In the genomic region with DNA sequence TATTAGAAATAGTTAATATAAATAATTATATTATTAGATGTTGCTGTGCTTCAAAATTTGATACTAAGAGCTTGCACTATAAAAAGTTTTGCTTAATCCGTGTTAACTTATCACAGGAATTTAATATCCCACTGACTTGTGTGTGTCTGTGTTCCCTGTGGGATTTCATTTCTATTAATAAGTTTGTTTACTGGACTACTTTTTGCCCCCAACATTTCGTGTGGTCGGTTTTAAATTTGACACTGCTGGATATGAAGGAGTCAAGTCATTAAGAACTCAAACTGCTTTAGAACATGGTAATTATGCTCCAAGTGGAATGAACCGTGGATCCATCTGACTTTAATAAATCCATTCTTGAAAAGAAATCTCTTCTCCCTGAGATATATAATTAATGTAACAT, we compare ENCODE assay signal across 29 cellular contexts.
"Had no signal": no experiment of that assay in that cellular context is flagged by ENCODE, and none has a peak within 500 bp of the region (broad histone marks: within the 10 kb centered on the region; RNA-seq: fewer than 3 reads in every experiment).

No MANE protein-coding gene starts in this region.

- H3K27me3 Mint-ChIP-seq: stimulated activated naive CD8-positive, alpha-beta T cell treated with anti-CD3 and anti-CD28 coated beads, Interleukin-15, amount 100 ng/mL, for 72 hours; type B pancreatic cell had no signal

- H3K36me3 Mint-ChIP-seq: immature natural killer cell, neural progenitor cell, type B pancreatic cell had no signal

- H3K27me3 ChIP-seq: left lung, neural progenitor cell, neutrophil, tibial nerve, uterus had no signal

- H3K4me2 ChIP-seq: neural progenitor cell, smooth muscle cell had no signal

- H3K79me2 ChIP-seq: parathyroid adenoma had no signal

- H3K4me1 Mint-ChIP-seq: immature natural killer cell had no signal

- DNase-seq: hypothalamus; immature natural killer cell; kidney; left colon; left lung; lower lobe of right lung; mammary epithelial cell; mesenchymal stem cell; naive thymus-derived CD4-positive, alpha-beta T cell; occipital lobe; retina; right cardiac atrium; stimulated activated CD4-positive, alpha-beta T cell treated with anti-CD3 and anti-CD28 coated beads, Interleukin-1b, Interleukin-23, amount 100 ng/mL, for 48 hours; stimulated activated CD4-positive, alpha-beta T cell treated with anti-CD3 and anti-CD28 coated beads, Interleukin-2, amount 100 ng/mL, for 48 hours; stimulated activated CD4-positive, alpha-beta T cell treated with anti-CD3 and anti-CD28 coated beads, Interleukin-4, amount 100 ng/mL, for 4 hours; stimulated activated CD8-positive, alpha-beta memory T cell treated with anti-CD3 and anti-CD28 coated beads, Interleukin-4, amount 100 ng/mL, for 48 hours; stimulated activated naive CD4-positive, alpha-beta T cell treated with Interleukin-2 at 50 U/mL for 16 hours; stimulated activated naive CD8-positive, alpha-beta T cell treated with anti-CD3 and anti-CD28 coated beads, Interleukin-15, amount 100 ng/mL, for 72 hours; substantia nigra; uterus had no signal

- H3K9me3 Mint-ChIP-seq: immature natural killer cell had no signal

- H3K4me1 ChIP-seq: left lung, lower lobe of right lung, parathyroid adenoma had no signal

- H3K9me3 ChIP-seq: lower lobe of right lung, neutrophil, uterus had no signal

- H3K4me3 Mint-ChIP-seq: immature natural killer cell; naive thymus-derived CD4-positive, alpha-beta T cell; natural killer cell treated with Interleukin-12 subunit alpha and Interleukin-12 subunit beta and Interleukin-15 and Interleukin-18, amount 100 ng/mL, for 72 hours; neural progenitor cell; stimulated activated memory B cell treated with anti-CD40 and anti-IgM and Interleukin-4, amounts not matched to agents 10 μg/mL and 1 μg/mL and 100 μg/mL, for 72 hours; stimulated activated naive CD8-positive, alpha-beta T cell treated with anti-CD3 and anti-CD28 coated beads, Interleukin-15, amount 100 ng/mL, for 72 hours; type B pancreatic cell had no signal

- H3K36me3 ChIP-seq: left lung, lower lobe of right lung, neural progenitor cell, neutrophil, tibial nerve, uterus had no signal

- ATAC-seq: left colon; left lung; lower lobe of right lung; naive thymus-derived CD4-positive, alpha-beta T cell; natural killer cell treated with Interleukin-12 subunit alpha and Interleukin-12 subunit beta and Interleukin-15 and Interleukin-18, amount 100 ng/mL, for 72 hours; right cardiac atrium; sciatic nerve; stimulated activated memory B cell treated with anti-CD40 and anti-IgM and Interleukin-4, amounts not matched to agents 10 μg/mL and 1 μg/mL and 100 μg/mL, for 72 hours; stimulated activated naive CD8-positive, alpha-beta T cell treated with anti-CD3 and anti-CD28 coated beads, Interleukin-15, amount 100 ng/mL, for 72 hours had no signal

- H3K27ac Mint-ChIP-seq: immature natural killer cell; naive thymus-derived CD4-positive, alpha-beta T cell; natural killer cell treated with Interleukin-12 subunit alpha and Interleukin-12 subunit beta and Interleukin-15 and Interleukin-18, amount 100 ng/mL, for 72 hours; neural progenitor cell; stimulated activated memory B cell treated with anti-CD40 and anti-IgM and Interleukin-4, amounts not matched to agents 10 μg/mL and 1 μg/mL and 100 μg/mL, for 72 hours; stimulated activated naive CD8-positive, alpha-beta T cell treated with anti-CD3 and anti-CD28 coated beads, Interleukin-15, amount 100 ng/mL, for 72 hours; type B pancreatic cell had no signal

- H3K27ac ChIP-seq: left lung, lower lobe of right lung, neural progenitor cell, neutrophil, parathyroid adenoma, tibial nerve, uterus had no signal

- H3K4me3 ChIP-seq: left lung, lower lobe of right lung, neural progenitor cell, smooth muscle cell, tibial nerve, uterus had no signal

- H2AFZ ChIP-seq: neural progenitor cell, parathyroid adenoma had no signal
